ENCODE assay signal across 8 cellular contexts in genomic region chr1:153612755-153613331, GRCh38.
DNase-seq lines count a peak whose midpoint lies in the region; ATAC-seq and TF ChIP-seq lines count a peak whose summit lies in the region.

TSS of gene S100A16 (minus strand) at chr1:153613137. CDS start at chr1:153608151, 4,986 bp downstream.

- H3K9me3 ChIP-seq in iPS-20b (ENCODE audit: insufficient read depth, low read depth, low read length), result no peaks in the 10 kb centered on the region

- H3K27ac ChIP-seq in brain microvascular endothelial cell (no peak within 1 kb of the TSS), iPS-20b (ENCODE audit: low read length) (no peak within 1 kb of the TSS), skin epidermis (peak within 1 kb of the TSS; percentile 66 to 98 (median 93))

- DNase-seq in HCEC 1CT (peak; percentile 74), brain microvascular endothelial cell (peak; percentile 27), DMS153 (lab: John Stamatoyannopoulos, UW) (no peak), NCI-H748 (lab: John Stamatoyannopoulos, UW; ENCODE audit: unreplicated experiment) (no peak)
- no peak for DNase-seq in activated CD4-positive, alpha-beta T cell treated with anti-CD3 and anti-CD28 coated beads for 1 hour

- in situ Hi-C loops in brain microvascular endothelial cell (cut with HindIII; ENCODE audit: low pct_ligation_motif_present, low sequenced_read_pairs), result no loop called here

- H3K4me1 ChIP-seq in iPS-20b (ENCODE audit: insufficient read depth, low read length), result peaks cover 27% of the 10 kb centered on the region

- no peak for TF ChIP-seq CTCF in brain microvascular endothelial cell (IDR thresholded peaks at IDR 0.05; ENCODE audit: low read depth, low read length, missing control alignments)

- ATAC-seq in GM18870 (IDR thresholded peaks at IDR 0.05; ENCODE audit: unreplicated experiment), result no peak

- peak within 1 kb of the TSS; percentile 41; the same call in 1 of the 2 replicates for H3K9ac ChIP-seq in iPS-20b (ENCODE audit: low read depth, low read length)

- H3K27me3 ChIP-seq in brain microvascular endothelial cell (replicated peaks) (no peaks in the 10 kb centered on the region), iPS-20b (ENCODE audit: insufficient read depth, low read length) (no peaks in the 10 kb centered on the region)

- H3K4me3 ChIP-seq in brain microvascular endothelial cell (ENCODE audit: low read depth, low read length) (peak within 1 kb of the TSS; percentile 61), iPS-20b (ENCODE audit: low read length) (peak within 1 kb of the TSS; percentile 53; the same call in 1 of the 2 replicates), skin epidermis (peak within 1 kb of the TSS; percentile 42 to 73 (median 50))

- peaks cover 2% of the 10 kb centered on the region for H3K36me3 ChIP-seq in brain microvascular endothelial cell (replicated peaks)
- no peaks in the 10 kb centered on the region for H3K36me3 ChIP-seq in iPS-20b (ENCODE audit: insufficient read depth, low read depth, low read length)

Comparison
In these comparisons a context has a peak if more than half of its experiments do, and no peak if none do; other contexts are left out.
1. DNase-seq: peak in HCEC 1CT (single experiment) and brain microvascular endothelial cell (single experiment); none in DMS153 (single experiment), activated CD4-positive, alpha-beta T cell treated with anti-CD3 and anti-CD28 coated beads for 1 hour (single experiment) and NCI-H748 (single experiment).
2. H3K27ac ChIP-seq: peak in skin epidermis (21 of 21); none in brain microvascular endothelial cell (single experiment) and iPS-20b (single experiment).
3. Peak in every context shown above with its lines, with median percentiles within 50 percentile points of each other: H3K4me3 ChIP-seq.